Comparison of ENCODE assay signal across 8 cellular contexts in the genomic region with DNA sequence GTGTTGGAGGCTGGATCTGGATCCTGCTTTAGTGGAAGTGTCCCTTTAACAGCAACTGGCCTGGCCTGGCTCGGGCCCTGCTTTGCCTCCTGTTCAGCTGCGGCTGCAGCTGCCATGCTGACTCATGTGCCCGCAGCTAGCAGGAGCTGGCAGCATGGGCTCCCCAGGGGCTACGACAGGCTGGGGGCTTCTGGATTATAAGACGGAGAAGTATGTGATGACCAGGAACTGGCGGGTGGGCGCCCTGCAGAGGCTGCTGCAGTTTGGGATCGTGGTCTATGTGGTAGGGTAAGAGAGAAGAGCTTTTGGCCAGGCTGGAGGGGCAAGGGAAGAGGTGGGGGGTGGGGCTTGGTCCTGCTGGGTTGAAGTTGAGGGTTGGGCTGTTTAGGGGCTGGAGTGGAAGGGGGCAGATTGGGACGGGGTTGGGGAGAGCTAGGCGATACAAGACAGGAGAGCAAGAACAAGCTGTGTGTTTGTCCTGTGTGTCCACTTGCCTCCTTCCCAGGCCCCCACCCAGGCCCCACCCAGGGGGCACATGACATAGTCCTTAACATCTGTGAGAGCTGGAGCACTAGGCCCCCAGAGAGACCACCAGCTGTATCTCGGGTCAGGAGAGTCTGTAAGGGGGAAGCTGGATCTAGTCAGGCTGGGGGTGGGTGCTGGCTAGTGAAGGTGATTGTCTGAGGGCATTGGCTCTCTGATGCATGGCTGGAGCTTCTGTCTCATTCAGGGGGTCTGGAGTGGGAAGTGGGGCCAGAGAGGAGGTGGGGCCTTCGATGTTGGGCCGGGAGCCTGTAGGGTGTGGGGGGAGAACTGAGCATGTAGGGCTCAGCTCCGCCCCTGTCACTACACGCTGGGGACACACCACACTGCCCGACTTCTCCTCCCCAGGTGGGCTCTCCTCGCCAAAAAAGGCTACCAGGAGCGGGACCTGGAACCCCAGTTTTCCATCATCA. TPM values are rescaled to one million over a fixed set of nuclear protein-coding genes. Genes with fewer than 3 reads are reported as not detected.
DNase-seq lines count a peak whose midpoint lies in the region; FAIRE-seq and TF ChIP-seq lines count a peak whose summit lies in the region.

P2RX6 (plus strand) TSS at position 115 of the 956 bp plus-strand sequence; CDS start at position 125, 10 bp downstream.

- no peaks in the 10 kb centered on the region for H3K27me3 ChIP-seq in prostate gland (replicated peaks; ENCODE audit: insufficient read depth)

- H3K4me1 ChIP-seq in prostate gland (replicated peaks), result peaks cover 8% of the 10 kb centered on the region

- peak within 1 kb of the TSS in 1 of 2 donors; percentile 39 for H3K27ac ChIP-seq in prostate gland

- 63% methylated on average over 15 of the region's 18 CpGs for WGBS in prostate gland

- no peaks in the 10 kb centered on the region for H3K36me3 ChIP-seq in prostate gland

- H3K9me3 ChIP-seq in prostate gland, result no peaks in the 10 kb centered on the region

- DNase-seq in T1000 (lab: John Stamatoyannopoulos, UW), result peak; percentile 82
- DNase-seq in foreskin fibroblast, result peak in 1 of 2 donors; percentile 69
- no peak for DNase-seq in prostate gland (ENCODE audit: low spot score)
- no peak for DNase-seq in RCC 7860 (ENCODE audit: low spot score)
- no peak for DNase-seq in globus pallidus (ENCODE audit: low spot score)
- DNase-seq in GM10248 (ENCODE audit: extremely low spot score), result no peak
- DNase-seq in DMS53 (lab: John Stamatoyannopoulos, UW), result no peak

- H3K4me3 ChIP-seq in GM12875 (ENCODE audit: low read depth, low read length) (peak within 1 kb of the TSS; percentile 15), foreskin fibroblast (ENCODE audit: low read depth in 1 of 2, low read length in 2 of 2) (peak within 1 kb of the TSS; percentile 59 to 60), prostate gland (peak within 1 kb of the TSS; percentile 14 to 31)

- CTCF ChIA-PET in GM10248 (lab: Yijun Ruan, JAX), result no interaction called here

- no peak for TF ChIP-seq POLR2A in prostate gland (IDR thresholded peaks at IDR 0.05)

- POLR2A ChIA-PET in GM10248 (lab: Yijun Ruan, JAX), result no interaction called here

- FAIRE-seq in RCC 7860 (lab: Jason Lieb, UNC), result no peak

- no peak for TF ChIP-seq CTCF in GM12875 (IDR thresholded peaks at IDR 0.05; ENCODE audit: borderline replicate concordance, insufficient read depth, low read depth, low read length)
- no peak for TF ChIP-seq CTCF in foreskin fibroblast (IDR thresholded peaks at IDR 0.05; ENCODE audit: low read depth, low read length)
- no peak for TF ChIP-seq CTCF in prostate gland (IDR thresholded peaks at IDR 0.05)
- TF ChIP-seq CTCF in GM10248 (IDR thresholded peaks at IDR 0.05; ENCODE audit: control extremely low read depth, extremely low read depth, low read depth, missing control alignments), result no peak

- intact Hi-C loops in prostate gland (cut with DNase I), result no loop called here

RNA-seq across cellular contexts. Expression of gene P2RX6, which starts in this region (rescaled TPM):
- 1 to 10 TPM; 4.6 to 5.5 TPM for total RNA-seq in prostate gland
